8 cellular contexts compared by ENCODE assay signal in genomic region chr7:7944619-7945282, GRCh38. TPM values are rescaled to one million over a fixed set of nuclear protein-coding genes. Genes with fewer than 3 reads are reported as not detected.
A peak's percentile ranks its signal among the peaks of the same experiment; 100 is the strongest.
DNase-seq lines count a peak whose midpoint lies in the region; ATAC-seq and TF ChIP-seq lines count a peak whose summit lies in the region.

No MANE protein-coding gene starts in this region.

- H2BK120ac ChIP-seq in neuronal stem cell (ENCODE audit: low read depth, low read length) = no peak overlapping the region

- H3K4me3 ChIP-seq in GM23338 (no peak overlapping the region), neuronal stem cell (ENCODE audit: low read length in 2 of 2) (peak overlapping the region in 1 of 2 donors; percentile 19)

- H3K9me3 Mint-ChIP-seq in GM23338 = no peaks in the 10 kb centered on the region
- no peaks in the 10 kb centered on the region for H3K9me3 Mint-ChIP-seq in activated naive CD4-positive, alpha-beta T cell treated with anti-CD3 and anti-CD28 coated beads, Interleukin-2, amount 50 U/mL, for 24 hours

- no peak overlapping the region for H3K4ac ChIP-seq in neuronal stem cell (ENCODE audit: low read length)

- H3K27me3 ChIP-seq in GM23338 (ENCODE audit: insufficient read depth) = no peaks in the 10 kb centered on the region
- no peaks in the 10 kb centered on the region for H3K27me3 ChIP-seq in neuronal stem cell (ENCODE audit: control insufficient read depth in 3 of 3, insufficient read depth in 3 of 3, low read depth in 1 of 3, low read length in 3 of 3)

- H3K4me2 ChIP-seq in GM23338 (no peak overlapping the region), neuronal stem cell (ENCODE audit: insufficient read depth, low read length, poor library complexity, severe bottlenecking) (no peak overlapping the region)

- H3K36me3 Mint-ChIP-seq in GM23338 (ENCODE audit: low read depth) = no peaks in the 10 kb centered on the region
- peaks cover 1% of the 10 kb centered on the region for H3K36me3 Mint-ChIP-seq in activated naive CD4-positive, alpha-beta T cell treated with anti-CD3 and anti-CD28 coated beads, Interleukin-2, amount 50 U/mL, for 24 hours

- H3K9me2 ChIP-seq in GM23338 (ENCODE audit: insufficient read depth) = no peaks in the 10 kb centered on the region

- no peak overlapping the region for H2BK12ac ChIP-seq in neuronal stem cell (ENCODE audit: low read length)

- no peaks in the 10 kb centered on the region for H3F3A ChIP-seq in GM23338 (replicated peaks; ENCODE audit: low read depth)

- TF ChIP-seq CTCF in GM23338 (conservative IDR thresholded peaks at IDR 0.05; ENCODE audit: low read depth in 2 of 2) = 0 out of 4 replicates have a peak, but pooled peaks of 1 of the 2 experiments have one; percentile 12

- no peak overlapping the region for H4K91ac ChIP-seq in neuronal stem cell (ENCODE audit: low read depth, low read length, poor library complexity)

- DNase-seq in GM23338 (ENCODE audit: low spot score) (no peak), NCI-H2171 treated with DMSO at 0.1 percent for 48 hours (lab: John Stamatoyannopoulos, UW) (peak; percentile 40), occipital lobe (lab: John Stamatoyannopoulos, UW) (no peak), neuronal stem cell (ENCODE audit: low spot score) (no peak), NOMO-1 treated with DMSO at 0.1 percent for 48 hours (lab: John Stamatoyannopoulos, UW; ENCODE audit: unreplicated experiment) (no peak)
- peak; percentile 11 for DNase-seq in stimulated activated CD4-positive, alpha-beta T cell treated with anti-CD3 and anti-CD28 coated beads, Interleukin-2, amount 100 ng/mL, for 4 hours (ENCODE audit: low read depth)

- H3K36me3 ChIP-seq in GM23338 (ENCODE audit: insufficient read depth) (no peaks in the 10 kb centered on the region), neuronal stem cell (replicated peaks in 1 of 2; ENCODE audit: control insufficient read depth in 2 of 2, insufficient read depth in 2 of 2, low read length in 2 of 2) (no peaks in the 10 kb centered on the region)

- no CpG with 5 or more reads among the region's 7 CpGs for WGBS in neuronal stem cell (ENCODE audit: extremely low coverage in 2 of 2, insufficient read length in 2 of 2, insufficient replicate concordance in 1 of 2), 2 donors

- peak; percentile 91 for ATAC-seq in GM18502 (IDR thresholded peaks at IDR 0.05; ENCODE audit: poor library complexity, unreplicated experiment)
- ATAC-seq in GM23338 = peak; percentile 85

- no peak overlapping the region for H3K18ac ChIP-seq in neuronal stem cell (ENCODE audit: low read length)

- peaks cover 2% of the 10 kb centered on the region for H3K27me3 Mint-ChIP-seq in GM23338 (ENCODE audit: insufficient read depth, low read depth, poor library complexity)
- no peaks in the 10 kb centered on the region for H3K27me3 Mint-ChIP-seq in activated naive CD4-positive, alpha-beta T cell treated with anti-CD3 and anti-CD28 coated beads, Interleukin-2, amount 50 U/mL, for 24 hours

- no peak overlapping the region for H2BK5ac ChIP-seq in neuronal stem cell (ENCODE audit: low read length)

- H4K20me1 ChIP-seq in GM23338 (replicated peaks; ENCODE audit: insufficient read depth) = no peaks in the 10 kb centered on the region

- H2AK5ac ChIP-seq in neuronal stem cell (ENCODE audit: low read depth, low read length) = no peak overlapping the region

- H3K4me3 Mint-ChIP-seq in GM23338 = no peak overlapping the region
- peak overlapping the region; percentile 63 for H3K4me3 Mint-ChIP-seq in activated naive CD4-positive, alpha-beta T cell treated with anti-CD3 and anti-CD28 coated beads, Interleukin-2, amount 50 U/mL, for 24 hours

- H2AFZ ChIP-seq in GM23338 (no peak overlapping the region), neuronal stem cell (ENCODE audit: low read length) (no peak overlapping the region)

- H3K79me1 ChIP-seq in neuronal stem cell (ENCODE audit: low read depth, low read length) = no peaks in the 10 kb centered on the region

- no peak overlapping the region for H4K8ac ChIP-seq in neuronal stem cell (ENCODE audit: low read depth, low read length)

- H2BK15ac ChIP-seq in neuronal stem cell (ENCODE audit: low read length) = no peak overlapping the region

- no peaks in the 10 kb centered on the region for H3K9me3 ChIP-seq in neuronal stem cell (replicated peaks in 1 of 2; ENCODE audit: control insufficient read depth in 2 of 2, insufficient read depth in 1 of 2, low read depth in 1 of 2, low read length in 2 of 2)

- H3K79me2 ChIP-seq in GM23338 (replicated peaks; ENCODE audit: insufficient read depth) = no peaks in the 10 kb centered on the region

- no peak overlapping the region; the same call in 1 of the 2 replicates for H3K27ac Mint-ChIP-seq in GM23338
- H3K27ac Mint-ChIP-seq in activated naive CD4-positive, alpha-beta T cell treated with anti-CD3 and anti-CD28 coated beads, Interleukin-2, amount 50 U/mL, for 24 hours = peak overlapping the region; percentile 77

- no peak overlapping the region for H3K23ac ChIP-seq in neuronal stem cell (ENCODE audit: low read depth, low read length, poor library complexity)

- no peak overlapping the region for H3K9ac ChIP-seq in neuronal stem cell (ENCODE audit: low read depth, low read length, poor library complexity)

- H3K4me1 ChIP-seq in GM23338 (ENCODE audit: insufficient read depth) (no peaks in the 10 kb centered on the region), neuronal stem cell (ENCODE audit: control insufficient read depth in 2 of 2, insufficient read depth in 1 of 2, low read depth in 1 of 2, low read length in 2 of 2) (peaks cover 0 to 3% of the 10 kb centered on the region in 2 donors)

- H3K27ac ChIP-seq in GM23338 (ENCODE audit: low read depth) (no peak overlapping the region), neuronal stem cell (replicated peaks; ENCODE audit: low read length) (no peak overlapping the region)

- peaks cover 7% of the 10 kb centered on the region; the same call in 2 of the 3 replicates for H3K4me1 Mint-ChIP-seq in GM23338
- peaks cover 21% of the 10 kb centered on the region for H3K4me1 Mint-ChIP-seq in activated naive CD4-positive, alpha-beta T cell treated with anti-CD3 and anti-CD28 coated beads, Interleukin-2, amount 50 U/mL, for 24 hours

- H3K14ac ChIP-seq in neuronal stem cell (ENCODE audit: low read length) = no peak overlapping the region

TF ChIP-seq in GM23338, 12 proteins besides CTCF, POLR2A, EP300 and RAD21 (continues in another document):
- TF ChIP-seq EZH2phosphoT487 (IDR thresholded peaks at IDR 0.05; ENCODE audit: unreplicated experiment) = no peak
- no peak for TF ChIP-seq ZNF462 (CRISPR knock-in tag; IDR thresholded peaks at IDR 0.05)

RNA-seq across cellular contexts. Expression of gene GLCCI1, which starts 23.8 kb away (rescaled TPM):
- 15.5 and 15.7 TPM in 2 replicates for total RNA-seq in GM23338 (2014; rRNA removed; shearing (Covaris generic))
- polyA plus RNA-seq in GM23338 (2016; fragmentation: Nextera tagmentation; extraction: Ambion mirVana) = 14.0 and 15.0 TPM in 2 replicates
- 32.6 TPM for total RNA-seq in occipital lobe
- 56.0 TPM for polyA plus RNA-seq in neuronal stem cell (2013, experiment 1 of 2)
- 57.5 TPM for polyA plus RNA-seq in neuronal stem cell (2013, experiment 2 of 2)

Comparison
In these comparisons a context has a peak if more than half of its experiments do, and no peak if none do; other contexts are left out.
1. DNase-seq: peak in NCI-H2171 treated with DMSO at 0.1 percent for 48 hours (single experiment) and stimulated activated CD4-positive, alpha-beta T cell treated with anti-CD3 and anti-CD28 coated beads, Interleukin-2, amount 100 ng/mL, for 4 hours (single experiment); none in GM23338 (single experiment), occipital lobe (single experiment), neuronal stem cell (single experiment) and NOMO-1 treated with DMSO at 0.1 percent for 48 hours (single experiment).